Comparison of ENCODE assay signal across 12 cellular contexts in the genomic region with DNA sequence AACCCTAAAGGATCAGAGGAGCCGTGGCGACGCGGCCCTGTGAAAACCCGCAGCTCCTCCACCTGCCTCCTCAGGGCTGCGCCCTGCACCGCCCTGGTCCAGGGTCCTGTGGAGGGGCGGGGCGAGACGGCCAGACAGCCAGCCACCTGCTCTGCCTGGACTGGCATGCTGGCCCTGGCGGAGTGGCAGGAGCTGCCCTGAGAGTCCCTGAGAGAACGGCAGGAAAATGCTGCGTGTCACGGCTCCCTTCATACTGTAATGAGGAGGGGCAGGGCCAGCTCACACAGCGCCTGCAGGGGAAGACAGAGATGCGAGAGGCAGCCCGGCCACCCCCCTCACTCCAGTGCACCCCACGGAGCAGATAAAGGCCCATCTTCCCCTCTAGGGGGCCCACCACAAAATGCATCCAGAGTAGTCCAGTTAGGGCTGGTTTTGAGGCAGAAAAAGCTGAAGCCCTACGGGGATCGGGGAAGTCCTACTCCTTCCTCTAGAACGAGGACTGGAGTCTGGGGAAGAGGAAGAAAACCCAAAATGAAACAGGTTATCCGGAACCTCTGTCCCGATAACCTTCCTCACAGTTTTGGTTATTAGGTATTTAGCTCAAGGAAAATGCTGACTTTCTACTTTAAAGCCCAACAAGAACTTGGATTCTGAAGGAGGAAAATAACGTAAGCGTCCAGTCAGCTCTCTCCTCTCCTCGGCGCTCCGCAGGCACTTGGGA.
DNase-seq lines count a peak whose midpoint lies in the region; ATAC-seq, FAIRE-seq and TF ChIP-seq lines count a peak whose summit lies in the region.
"Had no signal": no experiment of that assay in that cellular context is flagged by ENCODE, and none has a peak within 500 bp of the region (broad histone marks: within the 10 kb centered on the region; RNA-seq: fewer than 3 reads in every experiment).

No MANE protein-coding gene starts in this region.

- TF ChIP-seq CTCF in coronary artery (IDR thresholded peaks at IDR 0.05) = no peak

- H3K36me3 ChIP-seq in small intestine (ENCODE audit: control insufficient read depth in 2 of 2, insufficient read depth in 2 of 2, low read length in 2 of 2) = peaks cover 14 to 42% of the 10 kb centered on the region in 2 donors

- DNase-seq in activated CD4-positive, alpha-beta memory T cell treated with anti-CD3 and anti-CD28 coated beads for 36 hours = peak; percentile 7
- no peak for DNase-seq in activated CD4-positive, alpha-beta memory T cell treated with anti-CD3 and anti-CD28 coated beads, Interleukin-2, amount 10 ng/mL, durations not matched to agents 7 days and 5 days
- DNase-seq in NCI-H1417 (lab: John Stamatoyannopoulos, UW) (peak; percentile 64 to 84 (median 67)), coronary artery (ENCODE audit: low spot score) (peak; percentile 61), small intestine (peak; percentile 60), NOMO-1 treated with dmso at 0.1 percent for 144 hours (lab: John Stamatoyannopoulos, UW; ENCODE audit: unreplicated experiment) (no peak)
- DNase-seq in stimulated activated CD4-positive, alpha-beta T cell treated with anti-CD3 and anti-CD28 coated beads, Interleukin-4, amount 100 ng/mL, for 24 hours = no peak
- DNase-seq: activated CD4-positive, alpha-beta T cell treated with anti-CD3 and anti-CD28 coated beads, Interleukin-2, amount 50 U/mL, for 48 hours had no signal

- no peak for FAIRE-seq in small intestine (lab: Jason Lieb, UNC)
- FAIRE-seq: colon, urothelium cell line had no signal

- intact Hi-C loops in activated CD4-positive, alpha-beta memory T cell treated with anti-CD3 and anti-CD28 coated beads for 36 hours (cut with micrococcal nuclease) = no loop called here

- H3K9me3 Mint-ChIP-seq in activated CD4-positive, alpha-beta memory T cell treated with anti-CD3 and anti-CD28 coated beads for 36 hours = no peaks in the 10 kb centered on the region
- H3K9me3 Mint-ChIP-seq in activated CD4-positive, alpha-beta memory T cell treated with anti-CD3 and anti-CD28 coated beads, Interleukin-2, amount 10 ng/mL, durations not matched to agents 7 days and 5 days = no peaks in the 10 kb centered on the region
- H3K9me3 Mint-ChIP-seq: activated naive CD4-positive, alpha-beta T cell treated with anti-CD3 and anti-CD28 coated beads, Interleukin-2, amount 50 U/mL, for 72 hours had no signal

- H3K4me3 Mint-ChIP-seq in activated CD4-positive, alpha-beta memory T cell treated with anti-CD3 and anti-CD28 coated beads for 36 hours = no peak overlapping the region
- H3K4me3 Mint-ChIP-seq in activated CD4-positive, alpha-beta memory T cell treated with anti-CD3 and anti-CD28 coated beads, Interleukin-2, amount 10 ng/mL, durations not matched to agents 7 days and 5 days = no peak overlapping the region

- peaks cover 49% of the 10 kb centered on the region for H3K36me3 Mint-ChIP-seq in activated CD4-positive, alpha-beta memory T cell treated with anti-CD3 and anti-CD28 coated beads for 36 hours
- H3K36me3 Mint-ChIP-seq in activated CD4-positive, alpha-beta memory T cell treated with anti-CD3 and anti-CD28 coated beads, Interleukin-2, amount 10 ng/mL, durations not matched to agents 7 days and 5 days (ENCODE audit: low read depth) = peaks cover 86% of the 10 kb centered on the region
- H3K36me3 Mint-ChIP-seq: activated naive CD4-positive, alpha-beta T cell treated with anti-CD3 and anti-CD28 coated beads, Interleukin-2, amount 50 U/mL, for 72 hours had no signal

- no peak overlapping the region for H3K27ac ChIP-seq in coronary artery
- no peak overlapping the region for H3K27ac ChIP-seq in small intestine (ENCODE audit: low read depth in 1 of 2, low read length in 1 of 2)

- H3K27me3 ChIP-seq in small intestine (ENCODE audit: control insufficient read depth in 2 of 2, insufficient read depth in 2 of 2, low read length in 2 of 2) = no peaks in the 10 kb centered on the region

- ATAC-seq in GM18868 (IDR thresholded peaks at IDR 0.05; ENCODE audit: unreplicated experiment) = no peak
- ATAC-seq: activated naive CD4-positive, alpha-beta T cell treated with anti-CD3 and anti-CD28 coated beads, Interleukin-2, amount 50 U/mL, for 72 hours had no signal

- H3K4me3 ChIP-seq in coronary artery = no peak overlapping the region
- no peak overlapping the region for H3K4me3 ChIP-seq in small intestine (ENCODE audit: low read depth in 1 of 2, low read length in 2 of 2)

- no peaks in the 10 kb centered on the region for H3K4me1 Mint-ChIP-seq in activated CD4-positive, alpha-beta memory T cell treated with anti-CD3 and anti-CD28 coated beads for 36 hours (ENCODE audit: low read depth)
- H3K4me1 Mint-ChIP-seq in activated CD4-positive, alpha-beta memory T cell treated with anti-CD3 and anti-CD28 coated beads, Interleukin-2, amount 10 ng/mL, durations not matched to agents 7 days and 5 days = peaks cover 11% of the 10 kb centered on the region

- POLR2A ChIA-PET in activated CD4-positive, alpha-beta memory T cell treated with anti-CD3 and anti-CD28 coated beads for 36 hours (lab: Charles Lee) = no interaction called here
- POLR2A ChIA-PET in activated CD4-positive, alpha-beta memory T cell treated with anti-CD3 and anti-CD28 coated beads, Interleukin-2, amount 10 ng/mL, durations not matched to agents 7 days and 5 days (lab: Charles Lee) = interaction anchor here (0.6 to 3.9 kb wide), 3 partner anchors 8 to 200 kb away, joined by 3 to 19 read pairs (median 3); no protein-coding TSS in a partner anchor

- CTCF ChIA-PET in activated CD4-positive, alpha-beta memory T cell treated with anti-CD3 and anti-CD28 coated beads for 36 hours (lab: Charles Lee) = no interaction called here
- CTCF ChIA-PET in activated CD4-positive, alpha-beta memory T cell treated with anti-CD3 and anti-CD28 coated beads, Interleukin-2, amount 10 ng/mL, durations not matched to agents 7 days and 5 days (lab: Charles Lee) = interaction anchor here (1.0 to 1.6 kb wide), 2 partner anchors 11 to 14 kb away, joined by 3 to 5 read pairs; no protein-coding TSS in a partner anchor

- H3K4me1 ChIP-seq in small intestine (ENCODE audit: control insufficient read depth in 2 of 2, insufficient read depth in 1 of 2, low read depth in 1 of 2, low read length in 1 of 2) = peaks cover 0 to 3% of the 10 kb centered on the region in 2 donors

- 47 to 73% (median 64%) methylated on average over 25 to 28 of the region's 28 CpGs for WGBS in small intestine, 3 donors

- H3K27me3 Mint-ChIP-seq in activated CD4-positive, alpha-beta memory T cell treated with anti-CD3 and anti-CD28 coated beads for 36 hours = no peaks in the 10 kb centered on the region
- H3K27me3 Mint-ChIP-seq in activated CD4-positive, alpha-beta memory T cell treated with anti-CD3 and anti-CD28 coated beads, Interleukin-2, amount 10 ng/mL, durations not matched to agents 7 days and 5 days = no peaks in the 10 kb centered on the region

- H3K27ac Mint-ChIP-seq in activated CD4-positive, alpha-beta memory T cell treated with anti-CD3 and anti-CD28 coated beads for 36 hours = no peak overlapping the region
- no peak overlapping the region for H3K27ac Mint-ChIP-seq in activated CD4-positive, alpha-beta memory T cell treated with anti-CD3 and anti-CD28 coated beads, Interleukin-2, amount 10 ng/mL, durations not matched to agents 7 days and 5 days

- no peaks in the 10 kb centered on the region for H3K9me3 ChIP-seq in small intestine (ENCODE audit: control insufficient read depth, low read depth)

Comparison
In these comparisons a context has a peak if more than half of its experiments do, and no peak if none do; other contexts are left out.
1. DNase-seq: peak in activated CD4-positive, alpha-beta memory T cell treated with anti-CD3 and anti-CD28 coated beads for 36 hours (single experiment), NCI-H1417 (3 of 3), coronary artery (single experiment) and small intestine (single experiment); none in activated CD4-positive, alpha-beta memory T cell treated with anti-CD3 and anti-CD28 coated beads, Interleukin-2, amount 10 ng/mL, durations not matched to agents 7 days and 5 days (single experiment), stimulated activated CD4-positive, alpha-beta T cell treated with anti-CD3 and anti-CD28 coated beads, Interleukin-4, amount 100 ng/mL, for 24 hours (single experiment) and NOMO-1 treated with dmso at 0.1 percent for 144 hours (single experiment).